Comparison of ENCODE assay signal across 33 cellular contexts in genomic region chr4:177479063-177479462, GRCh38.
"Had no signal": no experiment of that assay in that cellular context is flagged by ENCODE, and none has a peak within 500 bp of the region (broad histone marks: within the 10 kb centered on the region; RNA-seq: fewer than 3 reads in every experiment).

No MANE protein-coding gene starts in this region.

- FAIRE-seq: bronchial epithelial cell had no signal

- H3K9me3 Mint-ChIP-seq: activated CD4-positive, alpha-beta memory T cell treated with anti-CD3 and anti-CD28 coated beads for 36 hours; activated naive CD4-positive, alpha-beta T cell treated with anti-CD3 and anti-CD28 coated beads for 36 hours; activated naive CD4-positive, alpha-beta T cell treated with anti-CD3 and anti-CD28 coated beads, Interleukin-2, amount 50 U/mL, for 24 hours; activated naive CD8-positive, alpha-beta T cell treated with anti-CD3 and anti-CD28 coated beads for 36 hours; activated naive CD8-positive, alpha-beta T cell treated with anti-CD3 and anti-CD28 coated beads, Interleukin-2, amount 50 U/mL, for 24 hours; activated T-helper 1 cell treated with anti-CD3 and anti-CD28 coated beads, Interleukin-12 subunit alpha, Interleukin-12 subunit beta, Interleukin-2, Interleukin-4 antibody, amounts not matched to agents 30 ng/mL and 10 ng/mL and 1 ng/mL, durations not matched to agents 14 hours and 24 hours and 36 hours; activated T-helper 2 cell treated with anti-CD3 and anti-CD28 coated beads, Interferon-gamma antibody, Interleukin-2, Interleukin-4, amounts not matched to agents 10 μg/mL and 5 μg/mL and 100 μg/mL, durations not matched to agents 14 hours and 24 hours and 36 hours; central memory CD8-positive, alpha-beta T cell; dendritic cell treated with granulocyte-macrophage colony-stimulating factor and Interleukin-4, amounts not matched to agents 40 ng/mL and 50 ng/mL, for 4 days; endodermal cell had no signal

- H3K36me3 ChIP-seq: adrenal gland, ascending aorta, brain microvascular endothelial cell, gastrocnemius medialis, heart right ventricle had no signal

- H3K79me2 ChIP-seq: hepatocyte had no signal

- H3K4me3 ChIP-seq: adrenal gland, ascending aorta, coronary artery, dorsolateral prefrontal cortex, gastrocnemius medialis, heart right ventricle, hepatocyte had no signal

- H3K4me1 Mint-ChIP-seq: central memory CD8-positive, alpha-beta T cell had no signal

- H3K27me3 Mint-ChIP-seq: activated CD4-positive, alpha-beta memory T cell treated with anti-CD3 and anti-CD28 coated beads for 36 hours; activated CD4-positive, alpha-beta T cell treated with anti-CD3 and anti-CD28 coated beads for 36 hours; activated CD4-positive, alpha-beta T cell treated with anti-CD3 and anti-CD28 coated beads, Interleukin-2, amount 10 ng/mL, durations not matched to agents 24 days and 14 days; activated CD8-positive, alpha-beta memory T cell treated with anti-CD3 and anti-CD28 coated beads, Interleukin-2, amount 10 ng/mL, durations not matched to agents 7 days and 5 days; activated naive CD4-positive, alpha-beta T cell treated with anti-CD3 and anti-CD28 coated beads, Interleukin-2, amount 50 U/mL, for 24 hours; activated naive CD8-positive, alpha-beta T cell treated with anti-CD3 and anti-CD28 coated beads for 36 hours; activated naive CD8-positive, alpha-beta T cell treated with anti-CD3 and anti-CD28 coated beads, Interleukin-2, amount 50 U/mL, for 24 hours; central memory CD8-positive, alpha-beta T cell; dendritic cell treated with granulocyte-macrophage colony-stimulating factor and Interleukin-4, amounts not matched to agents 40 ng/mL and 50 ng/mL, for 4 days had no signal

- DNase-seq: activated CD4-positive, alpha-beta memory T cell treated with anti-CD3 and anti-CD28 coated beads for 36 hours; activated CD4-positive, alpha-beta T cell treated with anti-CD3 and anti-CD28 coated beads for 36 hours; activated CD4-positive, alpha-beta T cell treated with anti-CD3 and anti-CD28 coated beads, Interleukin-2, amount 10 ng/mL, durations not matched to agents 24 days and 14 days; activated CD4-positive, CD25-positive, alpha-beta regulatory T cell; activated CD4-positive, CD25-positive, alpha-beta regulatory T cell treated with anti-CD3 and anti-CD28 coated beads, Interleukin-2, amount 50 U/mL, for 72 hours; activated CD8-positive, alpha-beta memory T cell treated with anti-CD3 and anti-CD28 coated beads, Interleukin-2, amount 10 ng/mL, durations not matched to agents 7 days and 5 days; activated CD8-positive, alpha-beta memory T cell treated with anti-CD3 and anti-CD28 coated beads, Interleukin-2, amount 50 U/mL, for 4 hours; activated CD8-positive, alpha-beta T cell treated with anti-CD3 and anti-CD28 coated beads, Interleukin-2, amount 10 ng/mL, durations not matched to agents 7 days and 5 days; activated effector memory CD4-positive, alpha-beta T cell treated with anti-CD3 and anti-CD28 coated beads, Interleukin-2, amount 50 U/mL, for 16 hours; activated naive CD4-positive, alpha-beta T cell treated with anti-CD3 and anti-CD28 coated beads for 36 hours; activated naive CD8-positive, alpha-beta T cell treated with anti-CD3 and anti-CD28 coated beads for 36 hours; activated naive CD8-positive, alpha-beta T cell treated with anti-CD3 and anti-CD28 coated beads, Interleukin-2, amount 50 U/mL, for 24 hours; activated T-cell treated with anti-CD3 and anti-CD28 coated beads, Interleukin-2, amount 50 U/mL, for 1 hour; activated T-cell treated with anti-CD3 and anti-CD28 coated beads, Interleukin-2, amount 50 U/mL, for 48 hours; adrenal gland; brain microvascular endothelial cell; dorsolateral prefrontal cortex; effector memory CD4-positive, alpha-beta T cell; endodermal cell; foreskin keratinocyte; gastrocnemius medialis; heart right ventricle; T-helper 2 cell had no signal

- H3K27ac Mint-ChIP-seq: activated CD4-positive, alpha-beta memory T cell treated with anti-CD3 and anti-CD28 coated beads for 36 hours; activated CD4-positive, alpha-beta T cell treated with anti-CD3 and anti-CD28 coated beads for 36 hours; activated CD4-positive, alpha-beta T cell treated with anti-CD3 and anti-CD28 coated beads, Interleukin-2, amount 10 ng/mL, durations not matched to agents 24 days and 14 days; activated CD8-positive, alpha-beta memory T cell treated with anti-CD3 and anti-CD28 coated beads, Interleukin-2, amount 10 ng/mL, durations not matched to agents 7 days and 5 days; activated CD8-positive, alpha-beta T cell treated with anti-CD3 and anti-CD28 coated beads, Interleukin-2, amount 10 ng/mL, durations not matched to agents 7 days and 5 days; activated naive CD4-positive, alpha-beta T cell treated with anti-CD3 and anti-CD28 coated beads for 36 hours; activated naive CD4-positive, alpha-beta T cell treated with anti-CD3 and anti-CD28 coated beads, Interleukin-2, amount 50 U/mL, for 24 hours; activated naive CD8-positive, alpha-beta T cell treated with anti-CD3 and anti-CD28 coated beads for 36 hours; activated naive CD8-positive, alpha-beta T cell treated with anti-CD3 and anti-CD28 coated beads, Interleukin-2, amount 50 U/mL, for 24 hours; activated T-helper 1 cell treated with anti-CD3 and anti-CD28 coated beads, Interleukin-12 subunit alpha, Interleukin-12 subunit beta, Interleukin-2, Interleukin-4 antibody, amounts not matched to agents 30 ng/mL and 10 ng/mL and 1 ng/mL, durations not matched to agents 14 hours and 24 hours and 36 hours; activated T-helper 2 cell treated with anti-CD3 and anti-CD28 coated beads, Interferon-gamma antibody, Interleukin-2, Interleukin-4, amounts not matched to agents 10 μg/mL and 5 μg/mL and 100 μg/mL, durations not matched to agents 14 hours and 24 hours and 36 hours; dendritic cell treated with granulocyte-macrophage colony-stimulating factor and Interleukin-4, amounts not matched to agents 40 ng/mL and 50 ng/mL, for 4 days; endodermal cell had no signal

- H2AFZ ChIP-seq: hepatocyte had no signal

- ATAC-seq: activated CD4-positive, alpha-beta T cell treated with anti-CD3 and anti-CD28 coated beads for 36 hours; activated CD8-positive, alpha-beta memory T cell treated with anti-CD3 and anti-CD28 coated beads, Interleukin-2, amount 10 ng/mL, durations not matched to agents 7 days and 5 days; activated CD8-positive, alpha-beta T cell treated with anti-CD3 and anti-CD28 coated beads, Interleukin-2, amount 10 ng/mL, durations not matched to agents 7 days and 5 days; activated naive CD8-positive, alpha-beta T cell treated with anti-CD3 and anti-CD28 coated beads, Interleukin-2, amount 50 U/mL, for 24 hours; esophagus mucosa; foreskin keratinocyte; gastrocnemius medialis; heart right ventricle had no signal

- H3K4me2 ChIP-seq: hepatocyte had no signal

- H3K9me3 ChIP-seq: adrenal gland, ascending aorta, gastrocnemius medialis, heart right ventricle had no signal

- H3K4me3 Mint-ChIP-seq: activated CD4-positive, alpha-beta memory T cell treated with anti-CD3 and anti-CD28 coated beads for 36 hours; activated CD4-positive, alpha-beta T cell treated with anti-CD3 and anti-CD28 coated beads for 36 hours; activated CD4-positive, alpha-beta T cell treated with anti-CD3 and anti-CD28 coated beads, Interleukin-2, amount 10 ng/mL, durations not matched to agents 24 days and 14 days; activated CD8-positive, alpha-beta memory T cell treated with anti-CD3 and anti-CD28 coated beads, Interleukin-2, amount 10 ng/mL, durations not matched to agents 7 days and 5 days; activated CD8-positive, alpha-beta T cell treated with anti-CD3 and anti-CD28 coated beads, Interleukin-2, amount 10 ng/mL, durations not matched to agents 7 days and 5 days; activated naive CD4-positive, alpha-beta T cell treated with anti-CD3 and anti-CD28 coated beads for 36 hours; activated naive CD4-positive, alpha-beta T cell treated with anti-CD3 and anti-CD28 coated beads, Interleukin-2, amount 50 U/mL, for 24 hours; activated naive CD8-positive, alpha-beta T cell treated with anti-CD3 and anti-CD28 coated beads for 36 hours; activated naive CD8-positive, alpha-beta T cell treated with anti-CD3 and anti-CD28 coated beads, Interleukin-2, amount 50 U/mL, for 24 hours; activated T-helper 1 cell treated with anti-CD3 and anti-CD28 coated beads, Interleukin-12 subunit alpha, Interleukin-12 subunit beta, Interleukin-2, Interleukin-4 antibody, amounts not matched to agents 30 ng/mL and 10 ng/mL and 1 ng/mL, durations not matched to agents 14 hours and 24 hours and 36 hours; central memory CD8-positive, alpha-beta T cell; dendritic cell treated with granulocyte-macrophage colony-stimulating factor and Interleukin-4, amounts not matched to agents 40 ng/mL and 50 ng/mL, for 4 days; endodermal cell had no signal

- H3K36me3 Mint-ChIP-seq: activated CD4-positive, alpha-beta memory T cell treated with anti-CD3 and anti-CD28 coated beads for 36 hours; activated CD8-positive, alpha-beta memory T cell treated with anti-CD3 and anti-CD28 coated beads, Interleukin-2, amount 10 ng/mL, durations not matched to agents 7 days and 5 days; activated naive CD8-positive, alpha-beta T cell treated with anti-CD3 and anti-CD28 coated beads for 36 hours had no signal

- H3K27me3 ChIP-seq: adrenal gland, ascending aorta, brain microvascular endothelial cell, dorsolateral prefrontal cortex, foreskin keratinocyte, gastrocnemius medialis, heart right ventricle, hepatocyte had no signal

- H3K27ac ChIP-seq: adrenal gland, ascending aorta, brain microvascular endothelial cell, coronary artery, foreskin keratinocyte, gastrocnemius medialis, heart right ventricle, hepatocyte had no signal

- H3K4me1 ChIP-seq: adrenal gland, ascending aorta, gastrocnemius medialis, heart right ventricle had no signal
